8 cellular contexts compared by ENCODE assay signal in the genomic region with DNA sequence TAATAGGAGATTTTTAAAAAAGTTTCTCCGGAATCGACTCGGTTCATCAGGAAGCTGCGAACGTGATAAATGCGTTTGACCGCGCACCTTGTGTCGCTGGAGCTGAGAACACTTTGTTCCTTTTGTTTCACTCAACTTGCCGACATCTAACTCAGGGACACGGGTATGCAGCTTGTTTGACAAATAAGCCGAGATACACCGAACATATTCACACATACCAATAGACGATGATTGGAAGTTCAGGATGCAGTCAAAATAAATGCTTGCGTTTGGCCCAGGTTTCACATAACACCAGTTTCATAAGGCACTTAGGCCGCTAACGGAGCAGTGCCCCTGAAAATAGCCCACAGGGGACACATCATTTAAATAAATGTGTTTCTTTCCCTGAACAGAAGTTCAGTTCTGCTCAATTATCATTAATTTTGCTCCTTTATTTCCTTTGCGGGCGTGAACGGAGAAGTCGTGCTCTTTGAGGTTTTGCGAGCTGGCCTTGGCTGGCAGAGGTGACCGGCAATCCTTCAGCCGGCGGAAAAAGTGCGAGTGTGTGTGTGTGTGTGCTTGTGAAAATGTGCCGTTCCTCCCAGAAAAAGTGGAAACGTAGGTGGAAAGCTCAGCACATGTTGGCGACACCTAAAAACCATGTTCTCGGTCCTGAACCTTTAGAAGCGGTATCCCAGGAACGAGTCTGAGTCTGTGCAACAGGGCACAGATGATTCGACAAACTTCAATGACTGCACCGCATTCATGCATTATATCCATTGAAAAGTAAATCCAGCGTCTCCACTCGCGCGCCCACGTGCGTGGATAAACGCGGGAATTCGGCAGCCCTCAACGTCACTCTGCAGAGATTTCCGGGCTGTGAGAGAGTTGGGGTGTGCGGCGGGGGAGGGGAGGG. TPM values are rescaled to one million over a fixed set of nuclear protein-coding genes. Genes with fewer than 3 reads are reported as not detected.
DNase-seq lines count a peak whose midpoint lies in the region; ATAC-seq and TF ChIP-seq lines count a peak whose summit lies in the region.

No MANE protein-coding gene starts in this region.

- peak overlapping the region; percentile 52 for H3K4me3 Mint-ChIP-seq in Calu3 (ENCODE audit: low read depth, unreplicated experiment)
- H3K4me3 Mint-ChIP-seq in neural progenitor cell = peak overlapping the region; percentile 85

- CTCF ChIA-PET in Calu3 (lab: Charles Lee) = no interaction called here

- ATAC-seq in HG03135 (IDR thresholded peaks at IDR 0.05; ENCODE audit: unreplicated experiment) (peak; percentile 2), HG02970 (IDR thresholded peaks at IDR 0.05; ENCODE audit: low FRiP score, unreplicated experiment) (no peak), HG03139 (IDR thresholded peaks at IDR 0.05; ENCODE audit: unreplicated experiment) (no peak)

- H3K9me3 Mint-ChIP-seq in Calu3 (ENCODE audit: low read depth, unreplicated experiment) (no peaks in the 10 kb centered on the region), neural progenitor cell (no peaks in the 10 kb centered on the region)

- intact Hi-C loops in Calu3 (cut with micrococcal nuclease; ENCODE audit: unreplicated experiment) = no loop called here

- no peak for TF ChIP-seq CTCF in Calu3 (IDR thresholded peaks at IDR 0.05; ENCODE audit: unreplicated experiment)
- no peak for TF ChIP-seq CTCF in neural progenitor cell (IDR thresholded peaks at IDR 0.05)

- H3K9ac ChIP-seq in neural progenitor cell = no peak overlapping the region

- peak overlapping the region; percentile 8 for H2AFZ ChIP-seq in neural progenitor cell (replicated peaks)

- BruUV-seq in Calu3 (replicated peaks; lab: Mats Ljungman, UMichigan) = no TSS peak

- H3F3A ChIP-seq in neural progenitor cell (ENCODE audit: low read depth) = peaks cover 39% of the 10 kb centered on the region

- no peaks in the 10 kb centered on the region for H3K4me1 Mint-ChIP-seq in Calu3 (ENCODE audit: low read depth, unreplicated experiment)
- H3K4me1 Mint-ChIP-seq in neural progenitor cell = peaks cover 28% of the 10 kb centered on the region

- H3K36me3 Mint-ChIP-seq in Calu3 (ENCODE audit: insufficient read depth, unreplicated experiment) (no peaks in the 10 kb centered on the region), neural progenitor cell (no peaks in the 10 kb centered on the region)

- in situ Hi-C loops in G401 (cut with HindIII; ENCODE audit: low sequenced_read_pairs) = no loop called here

- H3K27ac Mint-ChIP-seq in Calu3 (ENCODE audit: unreplicated experiment) (no peak overlapping the region), neural progenitor cell (no peak overlapping the region)

- peak overlapping the region; percentile 96 for H3K4me2 ChIP-seq in neural progenitor cell

- H3K9me3 ChIP-seq in neural progenitor cell (ENCODE audit: low read depth) = no peaks in the 10 kb centered on the region

- no peaks in the 10 kb centered on the region for H3K36me3 ChIP-seq in neural progenitor cell

- H4K20me1 ChIP-seq in neural progenitor cell (ENCODE audit: low read depth) = peaks cover 9% of the 10 kb centered on the region

- H3K4me1 ChIP-seq in neural progenitor cell = peaks cover 19% of the 10 kb centered on the region

- DNase-seq in Calu3 (no peak), dermis blood vessel endothelial cell (peak; percentile 33), neural progenitor cell (ENCODE audit: low spot score) (peak; percentile 49), G401 (ENCODE audit: low spot score) (no peak), NCI-H1436 treated with DMSO at 0.1 percent for 48 hours (lab: John Stamatoyannopoulos, UW) (no peak)

- H3K27ac ChIP-seq in neural progenitor cell = no peak overlapping the region

- H3K4me3 ChIP-seq in neural progenitor cell = peak overlapping the region; percentile 61

- H3K27me3 Mint-ChIP-seq in Calu3 (ENCODE audit: unreplicated experiment) = peaks cover 62% of the 10 kb centered on the region
- H3K27me3 Mint-ChIP-seq in neural progenitor cell (ENCODE audit: insufficient read depth, low read depth) = peaks cover 60% of the 10 kb centered on the region

- H3K27me3 ChIP-seq in neural progenitor cell = peaks cover 79% of the 10 kb centered on the region

- H3K79me2 ChIP-seq in neural progenitor cell (ENCODE audit: low read depth) = no peaks in the 10 kb centered on the region

RNA-seq across cellular contexts. Expression of gene SHISA3, which starts 0.7 kb away (rescaled TPM):
- total RNA-seq in Calu3 (2022) (not detected in 2 replicates), dermis blood vessel endothelial cell (2.0 and 2.7 TPM in 2 replicates), neural progenitor cell (ENCODE audit: low replicate concordance) (0.09 TPM in 1 of 2 replicates, not detected in the other)
- 3.7 and 6.1 TPM in 2 replicates for total RNA-seq in G401 (2014; rRNA removed; shearing (Covaris generic))

Comparison
In these comparisons a context has a peak if more than half of its experiments do, and no peak if none do; other contexts are left out.
1. DNase-seq: peak in dermis blood vessel endothelial cell (single experiment) and neural progenitor cell (single experiment); none in Calu3 (single experiment), G401 (single experiment) and NCI-H1436 treated with DMSO at 0.1 percent for 48 hours (single experiment).